In the genomic region with DNA sequence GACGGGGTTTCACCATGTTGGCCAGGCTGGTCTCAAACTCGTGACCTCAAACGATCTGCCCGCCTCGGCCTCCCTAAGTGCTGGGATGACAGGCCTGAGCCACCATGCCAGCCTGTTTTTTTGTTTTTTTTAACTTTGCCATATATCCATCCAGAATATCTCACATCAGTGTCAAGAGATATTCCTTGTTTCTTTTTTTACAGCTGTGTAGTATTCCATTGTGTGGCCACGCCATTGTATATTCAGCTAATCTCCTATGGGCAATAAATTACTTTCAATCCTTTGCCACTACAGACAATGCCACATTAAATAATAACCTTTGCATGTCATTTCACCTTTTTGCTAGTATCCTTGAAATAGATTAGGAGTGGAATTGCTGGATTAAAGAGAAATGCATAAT, we compare ENCODE assay signal across 8 cellular contexts.
"Had no signal": no experiment of that assay in that cellular context is flagged by ENCODE, and none has a peak within 500 bp of the region (broad histone marks: within the 10 kb centered on the region; RNA-seq: fewer than 3 reads in every experiment).

No MANE protein-coding gene starts in this region.

- DNase-seq: GDM1, GF-D8 had no signal

- H3K4me3 ChIP-seq: GM12878 had no signal

- ATAC-seq: GM12878 had no signal

- FAIRE-seq: G401.6, GM12878, GM12891, GM12892, GM18507, GM19239 had no signal
